ENCODE assay signal across 25 cellular contexts in the genomic region with DNA sequence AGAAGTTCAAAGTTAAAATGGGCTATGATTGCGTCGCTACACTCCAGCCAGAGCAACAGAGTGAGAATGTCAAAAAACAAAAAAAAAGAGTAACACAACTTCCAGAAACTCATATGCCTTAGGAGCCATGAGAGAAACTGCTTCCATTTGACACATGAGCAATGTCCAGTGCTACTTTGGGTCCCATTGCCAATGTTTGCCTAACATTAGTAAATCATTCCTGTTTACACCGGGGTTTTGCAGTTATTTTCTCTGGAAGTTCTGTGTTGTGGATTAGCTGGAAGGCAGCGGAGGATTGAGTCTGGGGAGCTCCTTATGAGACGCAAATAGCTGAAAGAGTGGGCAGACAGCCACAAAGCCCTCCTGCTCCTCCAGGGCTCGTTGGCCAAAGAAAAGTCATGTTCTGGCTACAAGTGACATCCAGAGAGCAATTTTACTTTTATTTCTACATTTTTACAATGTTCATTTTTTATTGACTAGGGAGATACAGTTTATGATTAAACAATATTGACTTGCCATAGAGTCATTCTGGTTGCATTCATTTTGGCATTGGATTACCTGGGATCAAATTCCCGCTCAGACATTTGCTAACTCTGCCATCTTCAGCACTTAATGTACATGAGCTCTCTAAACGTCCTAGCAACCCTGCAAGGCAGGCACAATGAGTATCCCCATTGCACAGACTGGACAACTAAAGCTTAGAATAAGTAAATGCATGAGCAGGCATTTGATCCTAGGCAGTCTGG.
"Had no signal": no experiment of that assay in that cellular context is flagged by ENCODE, and none has a peak within 500 bp of the region (broad histone marks: within the 10 kb centered on the region; RNA-seq: fewer than 3 reads in every experiment).

No MANE protein-coding gene starts in this region.

- H3K27me3 ChIP-seq: adrenal gland, neutrophil, ovary had no signal

- H3K27ac Mint-ChIP-seq: activated naive CD8-positive, alpha-beta T cell treated with anti-CD3 and anti-CD28 coated beads for 36 hours; nephron progenitor cell; T-helper 17 cell had no signal

- H3K9me3 ChIP-seq: adrenal gland, left ventricle myocardium inferior, neutrophil, ovary, suprapubic skin had no signal

- H3K27ac ChIP-seq: adrenal gland, neutrophil, suprapubic skin, WERI-Rb-1 had no signal

- H3K36me3 Mint-ChIP-seq: activated naive CD8-positive, alpha-beta T cell treated with anti-CD3 and anti-CD28 coated beads for 36 hours had no signal

- DNase-seq: activated CD4-positive, alpha-beta T cell treated with anti-CD3 and anti-CD28 coated beads for 48 hours; activated CD4-positive, alpha-beta T cell treated with anti-CD3 and anti-CD28 coated beads, Interleukin-2, amount 50 U/mL, for 48 hours; activated CD8-positive, alpha-beta memory T cell treated with anti-CD3 and anti-CD28 coated beads for 24 hours; activated effector memory CD4-positive, alpha-beta T cell treated with Interleukin-2 at 50 U/mL for 16 hours; activated naive CD4-positive, alpha-beta T cell treated with Interleukin-2 at 50 U/mL for 16 hours; activated naive CD8-positive, alpha-beta T cell treated with anti-CD3 and anti-CD28 coated beads for 36 hours; adrenal gland; central memory CD4-positive, alpha-beta T cell; foreskin melanocyte; kidney glomerular epithelial cell; left ventricle myocardium inferior; nephron progenitor cell; ovary; stimulated activated CD4-positive, alpha-beta T cell treated with anti-CD3 and anti-CD28 coated beads, Interleukin-15, amount 100 ng/mL, for 24 hours; stimulated activated CD4-positive, alpha-beta T cell treated with anti-CD3 and anti-CD28 coated beads, Interleukin-2, amount 100 ng/mL, for 24 hours; stimulated activated naive CD4-positive, alpha-beta T cell; T-helper 17 cell; T1000; trophoblast cell; WERI-Rb-1 had no signal

- H3K9me3 Mint-ChIP-seq: activated naive CD8-positive, alpha-beta T cell treated with anti-CD3 and anti-CD28 coated beads for 36 hours; nephron progenitor cell had no signal

- ATAC-seq: activated CD4-positive, CD25-positive, alpha-beta regulatory T cell treated with anti-CD3 and anti-CD28 coated beads, Interleukin-2, amount 50 U/mL, for 24 hours; esophagus mucosa; T-helper 17 cell had no signal

- H3K4me3 Mint-ChIP-seq: activated naive CD8-positive, alpha-beta T cell treated with anti-CD3 and anti-CD28 coated beads for 36 hours; nephron progenitor cell; T-helper 17 cell had no signal

- H3K4me3 ChIP-seq: adrenal gland, left ventricle myocardium inferior, ovary, suprapubic skin had no signal

- FAIRE-seq: urothelium cell line had no signal

- H3K4me1 Mint-ChIP-seq: activated naive CD8-positive, alpha-beta T cell treated with anti-CD3 and anti-CD28 coated beads for 36 hours; T-helper 17 cell had no signal

- H3K36me3 ChIP-seq: adrenal gland, left ventricle myocardium inferior, neutrophil, ovary, suprapubic skin, WERI-Rb-1 had no signal

- H3K27me3 Mint-ChIP-seq: activated naive CD8-positive, alpha-beta T cell treated with anti-CD3 and anti-CD28 coated beads for 36 hours had no signal
